Comparison of ENCODE assay signal across 8 cellular contexts in genomic region chr12:108634225-108634795, GRCh38. TPM values are rescaled to one million over a fixed set of nuclear protein-coding genes. Genes with fewer than 3 reads are reported as not detected.
A peak's percentile ranks its signal among the peaks of the same experiment; 100 is the strongest.
DNase-seq lines count a peak whose midpoint lies in the region; ATAC-seq and TF ChIP-seq lines count a peak whose summit lies in the region.

No MANE protein-coding gene starts in this region.

- no TSS peak for BruUV-seq in PC-9 (replicated peaks; lab: Mats Ljungman, UMichigan)
- BruUV-seq in Caco-2 (replicated peaks; lab: Mats Ljungman, UMichigan): no TSS peak

- no peaks in the 10 kb centered on the region for H3K9me3 ChIP-seq in PC-9 (ENCODE audit: insufficient read depth, low read depth)
- H3K9me3 ChIP-seq in duodenal mucosa (ENCODE audit: control insufficient read depth in 1 of 2, low read length in 2 of 2): no peaks in the 10 kb centered on the region
- no peaks in the 10 kb centered on the region for H3K9me3 ChIP-seq in Caco-2

- peaks cover 27% of the 10 kb centered on the region for H3F3A ChIP-seq in PC-9 (ENCODE audit: insufficient read depth, low read depth)

- H3K36me3 Mint-ChIP-seq in stimulated activated effector memory CD8-positive, alpha-beta T cell treated with anti-CD3 and anti-CD28 coated beads, Interleukin-12 subunit alpha, Interleukin-12 subunit beta, amount 100 ng/mL, for 72 hours: peaks cover 59% of the 10 kb centered on the region
- peaks cover 12% of the 10 kb centered on the region for H3K36me3 Mint-ChIP-seq in Caco-2 (ENCODE audit: insufficient read depth, unreplicated experiment)

- intact Hi-C loops in PC-9 (cut with micrococcal nuclease; ENCODE audit: unreplicated experiment) (no loop called here), Caco-2 (cut with micrococcal nuclease; ENCODE audit: unreplicated experiment) (no loop called here)

- H3K79me2 ChIP-seq in PC-9 (ENCODE audit: low read depth): no peaks in the 10 kb centered on the region

- H4K20me1 ChIP-seq in PC-9 (ENCODE audit: insufficient read depth): no peaks in the 10 kb centered on the region

- H3K4me2 ChIP-seq in PC-9: no peak overlapping the region

- no peak overlapping the region for H2AFZ ChIP-seq in PC-9

- POLR2A ChIA-PET in PC-9 (lab: Charles Lee; ENCODE audit: unreplicated experiment): no interaction called here
- POLR2A ChIA-PET in Caco-2 (lab: Charles Lee): no interaction called here

- H3K9me2 ChIP-seq in PC-9 (ENCODE audit: insufficient read depth): no peaks in the 10 kb centered on the region

- H3K27me3 Mint-ChIP-seq in Caco-2 (ENCODE audit: insufficient read depth, unreplicated experiment): no peaks in the 10 kb centered on the region

- no peaks in the 10 kb centered on the region for H3K9me3 Mint-ChIP-seq in stimulated activated effector memory CD8-positive, alpha-beta T cell treated with anti-CD3 and anti-CD28 coated beads, Interleukin-12 subunit alpha, Interleukin-12 subunit beta, amount 100 ng/mL, for 72 hours
- no peaks in the 10 kb centered on the region for H3K9me3 Mint-ChIP-seq in Caco-2 (ENCODE audit: unreplicated experiment)

- ATAC-seq in stimulated activated effector memory CD8-positive, alpha-beta T cell treated with anti-CD3 and anti-CD28 coated beads, Interleukin-12 subunit alpha, Interleukin-12 subunit beta, amount 100 ng/mL, for 72 hours: peak; percentile 49

- H3K36me3 ChIP-seq in PC-9 (ENCODE audit: low read depth) (no peaks in the 10 kb centered on the region), duodenal mucosa (ENCODE audit: control insufficient read depth in 1 of 2, insufficient read depth in 2 of 2, low read length in 2 of 2) (no peaks in the 10 kb centered on the region), Caco-2 (ENCODE audit: control insufficient read depth, insufficient read depth, low read length) (no peaks in the 10 kb centered on the region)

- TF ChIP-seq CTCF in PC-9 (conservative IDR thresholded peaks at IDR 0.05) (no peak), Caco-2 (IDR thresholded peaks at IDR 0.05; ENCODE audit: insufficient read depth in 1 of 2, low read depth in 1 of 2, low read length in 1 of 2, severe bottlenecking in 1 of 2, unreplicated experiment in 1 of 2) (no peak)

- peaks cover 65% of the 10 kb centered on the region for H3K4me1 Mint-ChIP-seq in stimulated activated effector memory CD8-positive, alpha-beta T cell treated with anti-CD3 and anti-CD28 coated beads, Interleukin-12 subunit alpha, Interleukin-12 subunit beta, amount 100 ng/mL, for 72 hours
- peaks cover 6% of the 10 kb centered on the region for H3K4me1 Mint-ChIP-seq in Caco-2 (ENCODE audit: low read depth, unreplicated experiment)

- no peak overlapping the region for H3K4me3 ChIP-seq in PC-9
- H3K4me3 ChIP-seq in duodenal mucosa (ENCODE audit: low read depth in 1 of 2, low read length in 2 of 2): peak overlapping the region; percentile 55 to 57
- no peak overlapping the region for H3K4me3 ChIP-seq in Caco-2 (ENCODE audit: low read depth, low read length)

- H3K4me3 Mint-ChIP-seq in stimulated activated effector memory CD8-positive, alpha-beta T cell treated with anti-CD3 and anti-CD28 coated beads, Interleukin-12 subunit alpha, Interleukin-12 subunit beta, amount 100 ng/mL, for 72 hours: peak overlapping the region; percentile 92
- no peak overlapping the region for H3K4me3 Mint-ChIP-seq in Caco-2 (ENCODE audit: unreplicated experiment)

- H3K27ac Mint-ChIP-seq in stimulated activated effector memory CD8-positive, alpha-beta T cell treated with anti-CD3 and anti-CD28 coated beads, Interleukin-12 subunit alpha, Interleukin-12 subunit beta, amount 100 ng/mL, for 72 hours: peak overlapping the region; percentile 96
- no peak overlapping the region for H3K27ac Mint-ChIP-seq in Caco-2 (ENCODE audit: unreplicated experiment)

- H3K27me3 ChIP-seq in PC-9 (ENCODE audit: insufficient read depth, low read depth): no peaks in the 10 kb centered on the region
- no peaks in the 10 kb centered on the region for H3K27me3 ChIP-seq in duodenal mucosa (ENCODE audit: control insufficient read depth in 1 of 2, insufficient read depth in 2 of 2, low read length in 2 of 2)
- no peaks in the 10 kb centered on the region for H3K27me3 ChIP-seq in Caco-2 (replicated peaks; ENCODE audit: control insufficient read depth, insufficient read depth, low read length)

- H3K4me1 ChIP-seq in PC-9 (replicated peaks; ENCODE audit: insufficient read depth) (peaks cover 21% of the 10 kb centered on the region), duodenal mucosa (ENCODE audit: control insufficient read depth in 1 of 2, insufficient read depth in 2 of 2, low read length in 2 of 2) (peaks cover 8 to 36% of the 10 kb centered on the region in 2 donors), Caco-2 (no peaks in the 10 kb centered on the region; the same call in 1 of the 2 replicates)

- DNase-seq in DMS53 (lab: John Stamatoyannopoulos, UW): peak; percentile 70
- no peak for DNase-seq in DMS53 treated with DMSO at 0.1 percent for 48 hours (lab: John Stamatoyannopoulos, UW; ENCODE audit: unreplicated experiment)
- DNase-seq in PC-9: peak; percentile 44 to 65
- DNase-seq in stimulated activated effector memory CD8-positive, alpha-beta T cell treated with anti-CD3 and anti-CD28 coated beads, Interleukin-12 subunit alpha, Interleukin-12 subunit beta, amount 100 ng/mL, for 72 hours (ENCODE audit: low spot score in 2 of 2): peak; percentile 42 to 80
- no peak for DNase-seq in COLO829 (ENCODE audit: low spot score)
- DNase-seq in HCEC 1CT: no peak
- no peak for DNase-seq in Caco-2

- CTCF ChIA-PET in PC-9 (lab: Charles Lee): interaction anchor here (0.8 to 1.1 kb wide), 2 partner anchors 12 to 68 kb away, joined by 3 to 5 read pairs; no protein-coding TSS in a partner anchor
- CTCF ChIA-PET in Caco-2 (lab: Charles Lee): no interaction called here

- H3K27ac ChIP-seq in PC-9: no peak overlapping the region
- peak overlapping the region; percentile 62 for H3K27ac ChIP-seq in duodenal mucosa (ENCODE audit: low read depth, low read length)

- peak overlapping the region; percentile 44 to 64 for H3K9ac ChIP-seq in duodenal mucosa (ENCODE audit: low read depth in 1 of 2, low read length in 2 of 2)

RNA-seq across cellular contexts. Expression of gene SELPLG, which starts 0.6 kb away (rescaled TPM):
- total RNA-seq in PC-9 (2021): 0.35 and 0.96 TPM in 2 replicates
- total RNA-seq in Caco-2 (2022): 0.23 and 0.44 TPM in 2 replicates

RNA-seq across cellular contexts. Expression of gene TMEM119, which starts 36.4 kb away (rescaled TPM):
- not detected in 2 replicates for total RNA-seq in PC-9 (2021)
- not detected in 2 replicates for total RNA-seq in Caco-2 (2022)

Comparison
In these comparisons a context has a peak if more than half of its experiments do, and no peak if none do; other contexts are left out.
1. DNase-seq: peak in DMS53 (single experiment), PC-9 (2 of 2) and stimulated activated effector memory CD8-positive, alpha-beta T cell treated with anti-CD3 and anti-CD28 coated beads, Interleukin-12 subunit alpha, Interleukin-12 subunit beta, amount 100 ng/mL, for 72 hours (2 of 2); none in DMS53 treated with DMSO at 0.1 percent for 48 hours (single experiment), COLO829 (single experiment), HCEC 1CT (single experiment) and Caco-2 (0 of 2).
2. H3K4me3 ChIP-seq: peak in duodenal mucosa (2 of 2); none in PC-9 (single experiment) and Caco-2 (single experiment).